ENCODE assay signal across 8 cellular contexts in genomic region chr3:27454914-27455313, GRCh38.
DNase-seq lines count a peak whose midpoint lies in the region; ATAC-seq lines count a peak whose summit lies in the region.

No MANE protein-coding gene starts in this region.

- peaks cover 12% of the 10 kb centered on the region; the same call in 1 of the 2 replicates for H3K36me3 ChIP-seq in ACC112 (ENCODE audit: insufficient read depth, low read length)

- H3K4me1 ChIP-seq in ACC112 (ENCODE audit: control insufficient read depth, insufficient read depth, low read length, unreplicated experiment), result peaks cover 50% of the 10 kb centered on the region

- peak overlapping the region; percentile 91 for H3K27ac Mint-ChIP-seq in activated naive CD8-positive, alpha-beta T cell treated with anti-CD3 and anti-CD28 coated beads, Interleukin-2, amount 50 U/mL, for 24 hours

- H3K4me3 ChIP-seq in ACC112 (ENCODE audit: low read depth, low read length), result peak overlapping the region; percentile 25; the same call in 1 of the 2 replicates

- peaks cover 41% of the 10 kb centered on the region for H3K36me3 Mint-ChIP-seq in activated naive CD8-positive, alpha-beta T cell treated with anti-CD3 and anti-CD28 coated beads, Interleukin-2, amount 50 U/mL, for 24 hours (ENCODE audit: low read depth)

- H3K27me3 Mint-ChIP-seq in activated naive CD8-positive, alpha-beta T cell treated with anti-CD3 and anti-CD28 coated beads, Interleukin-2, amount 50 U/mL, for 24 hours, result no peaks in the 10 kb centered on the region

- H3K79me2 ChIP-seq in ACC112 (ENCODE audit: control insufficient read depth, insufficient read depth, low read length, unreplicated experiment), result peaks cover 81% of the 10 kb centered on the region

- DNase-seq in activated naive CD8-positive, alpha-beta T cell treated with anti-CD3 and anti-CD28 coated beads, Interleukin-2, amount 50 U/mL, for 24 hours, result no peak
- DNase-seq in NCI-H1048 (lab: John Stamatoyannopoulos, UW) (no peak), NCI-H2107 (lab: John Stamatoyannopoulos, UW) (no peak), DMS79 (lab: John Stamatoyannopoulos, UW) (no peak), NCI-H345 (lab: John Stamatoyannopoulos, UW) (no peak)

- ATAC-seq in GM19035 (IDR thresholded peaks at IDR 0.05; ENCODE audit: unreplicated experiment) (peak; percentile 61), HG03060 (IDR thresholded peaks at IDR 0.05; ENCODE audit: low read depth, unreplicated experiment) (peak; percentile 60)
- ATAC-seq in activated naive CD8-positive, alpha-beta T cell treated with anti-CD3 and anti-CD28 coated beads, Interleukin-2, amount 50 U/mL, for 24 hours, result peak; percentile 92

- peaks cover 60% of the 10 kb centered on the region for H3K4me1 Mint-ChIP-seq in activated naive CD8-positive, alpha-beta T cell treated with anti-CD3 and anti-CD28 coated beads, Interleukin-2, amount 50 U/mL, for 24 hours

- H3K27me3 ChIP-seq in ACC112 (ENCODE audit: insufficient read depth, low read length), result no peaks in the 10 kb centered on the region

- peak overlapping the region; percentile 61 for H3K4me3 Mint-ChIP-seq in activated naive CD8-positive, alpha-beta T cell treated with anti-CD3 and anti-CD28 coated beads, Interleukin-2, amount 50 U/mL, for 24 hours

- H3K9me3 Mint-ChIP-seq in activated naive CD8-positive, alpha-beta T cell treated with anti-CD3 and anti-CD28 coated beads, Interleukin-2, amount 50 U/mL, for 24 hours, result no peaks in the 10 kb centered on the region

- H3K27ac ChIP-seq in ACC112 (ENCODE audit: low read depth, low read length), result peak overlapping the region; percentile 49

- H2AFZ ChIP-seq in ACC112 (ENCODE audit: low read length, unreplicated experiment), result no peak overlapping the region
